In genomic region chr20:16729565-16730460, GRCh38 we compare ENCODE assay signal across 8 cellular contexts. TPM values are rescaled to one million over a fixed set of nuclear protein-coding genes. Genes with fewer than 3 reads are reported as not detected.
A peak's percentile ranks its signal among the peaks of the same experiment; 100 is the strongest.
DNase-seq lines count a peak whose midpoint lies in the region; ATAC-seq and TF ChIP-seq lines count a peak whose summit lies in the region.

Gene SNRPB2 (plus strand): TSS chr20:16730026. CDS start chr20:16731703, 1,677 bp downstream.

- peak in 1 of 3 donors; percentile 38 for TF ChIP-seq CTCF in lower leg skin (IDR thresholded peaks at IDR 0.05)

- intact Hi-C loops in lower leg skin (cut with DNase I; ENCODE audit: low total_unique reads), result no loop called here

- H3K27ac Mint-ChIP-seq in activated CD4-positive, alpha-beta memory T cell treated with anti-CD3 and anti-CD28 coated beads, Interleukin-2, amount 10 ng/mL, durations not matched to agents 7 days and 5 days, result peak within 1 kb of the TSS; percentile 99

- TF ChIP-seq POLR2A in lower leg skin (IDR thresholded peaks at IDR 0.05), result no peak

- DNase-seq in CD1c-positive myeloid dendritic cell (ENCODE audit: extremely low spot score) (peak; percentile 96), NCI-H82 treated with DMSO at 0.1 percent for 48 hours (lab: John Stamatoyannopoulos, UW; ENCODE audit: unreplicated experiment) (peak; percentile 79), ecto neural progenitor cell (ENCODE audit: low spot score) (peak; percentile 91), lower leg skin (ENCODE audit: low spot score in 2 of 2) (peak; percentile 94 to 98)
- DNase-seq in activated CD4-positive, alpha-beta memory T cell treated with anti-CD3 and anti-CD28 coated beads, Interleukin-2, amount 10 ng/mL, durations not matched to agents 7 days and 5 days, result peak; percentile 94
- DNase-seq in stimulated activated CD4-positive, alpha-beta T cell treated with anti-CD3 and anti-CD28 coated beads, Interleukin-4, amount 100 ng/mL, for 48 hours (ENCODE audit: low read depth in 2 of 2), result peak; percentile 79 to 86

- peak within 1 kb of the TSS; percentile 98 for H3K4me3 ChIP-seq in lower leg skin (ENCODE audit: low read depth, poor library complexity, severe bottlenecking)

- peaks cover 50% of the 10 kb centered on the region for H3K36me3 Mint-ChIP-seq in activated CD4-positive, alpha-beta memory T cell treated with anti-CD3 and anti-CD28 coated beads, Interleukin-2, amount 10 ng/mL, durations not matched to agents 7 days and 5 days (ENCODE audit: low read depth)

- peak; percentile 98 for ATAC-seq in GM19438 (IDR thresholded peaks at IDR 0.05; ENCODE audit: low read depth, unreplicated experiment)
- ATAC-seq in HG03575 (IDR thresholded peaks at IDR 0.05; ENCODE audit: extremely low read depth, insufficient number of reproducible peaks, low FRiP score, unreplicated experiment), result peak; percentile 96

- peak within 1 kb of the TSS; percentile 99 for H3K4me3 Mint-ChIP-seq in activated CD4-positive, alpha-beta memory T cell treated with anti-CD3 and anti-CD28 coated beads, Interleukin-2, amount 10 ng/mL, durations not matched to agents 7 days and 5 days

- POLR2A ChIA-PET in activated CD4-positive, alpha-beta memory T cell treated with anti-CD3 and anti-CD28 coated beads, Interleukin-2, amount 10 ng/mL, durations not matched to agents 7 days and 5 days (lab: Charles Lee), result interaction anchor here (0.6 to 2.6 kb wide), 6 partner anchors 9 to 155 kb away, joined by 3 to 19 read pairs (median 6); no protein-coding TSS in a partner anchor

- WGBS in lower leg skin, 2 donors, result 6% methylated on average over 57 of the region's 57 CpGs

- H3K27me3 Mint-ChIP-seq in activated CD4-positive, alpha-beta memory T cell treated with anti-CD3 and anti-CD28 coated beads, Interleukin-2, amount 10 ng/mL, durations not matched to agents 7 days and 5 days, result peaks cover 14% of the 10 kb centered on the region

- H3K4me1 Mint-ChIP-seq in activated CD4-positive, alpha-beta memory T cell treated with anti-CD3 and anti-CD28 coated beads, Interleukin-2, amount 10 ng/mL, durations not matched to agents 7 days and 5 days, result peaks cover 55% of the 10 kb centered on the region

- CTCF ChIA-PET in activated CD4-positive, alpha-beta memory T cell treated with anti-CD3 and anti-CD28 coated beads, Interleukin-2, amount 10 ng/mL, durations not matched to agents 7 days and 5 days (lab: Charles Lee), result interaction anchor here (1.0 kb wide), 2 partner anchors 21 to 155 kb away, joined by 3 to 4 read pairs; no protein-coding TSS in a partner anchor

- peaks cover 6% of the 10 kb centered on the region for H3K9me3 Mint-ChIP-seq in activated CD4-positive, alpha-beta memory T cell treated with anti-CD3 and anti-CD28 coated beads, Interleukin-2, amount 10 ng/mL, durations not matched to agents 7 days and 5 days

RNA-seq across cellular contexts. Expression of gene SNRPB2, which starts in this region (rescaled TPM):
- 100 to 1,000 TPM; 105 to 107 TPM for total RNA-seq in activated CD4-positive, alpha-beta memory T cell treated with anti-CD3 and anti-CD28 coated beads, Interleukin-2, amount 10 ng/mL, durations not matched to agents 7 days and 5 days
- total RNA-seq in lower leg skin, result 10 to 100 TPM; 15.8 to 32.2 (median 19.7) TPM

Comparison
In these comparisons a context has a peak if more than half of its experiments do, and no peak if none do; other contexts are left out.
1. Peak in every context shown above with its lines: DNase-seq, ATAC-seq and H3K4me3 ChIP-seq.